Comparison of ENCODE assay signal across 1 cellular context in the genomic region with DNA sequence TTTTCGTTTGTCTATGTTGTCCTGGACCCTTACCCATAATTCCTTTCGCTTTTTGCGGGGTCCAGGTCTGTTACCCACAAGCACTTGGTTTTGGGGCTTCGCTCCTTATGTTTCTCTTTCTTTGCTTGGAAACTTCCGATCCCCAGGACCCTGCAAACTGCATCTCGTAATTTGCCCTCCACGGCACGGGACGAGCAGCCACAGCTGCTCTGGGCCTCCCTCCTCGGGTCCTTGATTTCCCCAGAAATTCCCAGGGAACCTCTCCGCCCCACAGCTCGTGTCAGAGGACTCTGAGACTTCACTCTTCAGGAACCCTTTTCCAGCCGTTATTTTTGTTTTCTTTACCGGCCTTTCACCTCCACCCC.
A peak's percentile ranks its signal among the peaks of the same experiment; 100 is the strongest.
TF ChIP-seq lines count a peak whose summit lies in the region.

No MANE protein-coding gene starts in this region.

TF ChIP-seq in K562, 482 proteins besides CTCF, POLR2A, EP300 and RAD21 (continued from another document):
- TF ChIP-seq, protein P1, sequence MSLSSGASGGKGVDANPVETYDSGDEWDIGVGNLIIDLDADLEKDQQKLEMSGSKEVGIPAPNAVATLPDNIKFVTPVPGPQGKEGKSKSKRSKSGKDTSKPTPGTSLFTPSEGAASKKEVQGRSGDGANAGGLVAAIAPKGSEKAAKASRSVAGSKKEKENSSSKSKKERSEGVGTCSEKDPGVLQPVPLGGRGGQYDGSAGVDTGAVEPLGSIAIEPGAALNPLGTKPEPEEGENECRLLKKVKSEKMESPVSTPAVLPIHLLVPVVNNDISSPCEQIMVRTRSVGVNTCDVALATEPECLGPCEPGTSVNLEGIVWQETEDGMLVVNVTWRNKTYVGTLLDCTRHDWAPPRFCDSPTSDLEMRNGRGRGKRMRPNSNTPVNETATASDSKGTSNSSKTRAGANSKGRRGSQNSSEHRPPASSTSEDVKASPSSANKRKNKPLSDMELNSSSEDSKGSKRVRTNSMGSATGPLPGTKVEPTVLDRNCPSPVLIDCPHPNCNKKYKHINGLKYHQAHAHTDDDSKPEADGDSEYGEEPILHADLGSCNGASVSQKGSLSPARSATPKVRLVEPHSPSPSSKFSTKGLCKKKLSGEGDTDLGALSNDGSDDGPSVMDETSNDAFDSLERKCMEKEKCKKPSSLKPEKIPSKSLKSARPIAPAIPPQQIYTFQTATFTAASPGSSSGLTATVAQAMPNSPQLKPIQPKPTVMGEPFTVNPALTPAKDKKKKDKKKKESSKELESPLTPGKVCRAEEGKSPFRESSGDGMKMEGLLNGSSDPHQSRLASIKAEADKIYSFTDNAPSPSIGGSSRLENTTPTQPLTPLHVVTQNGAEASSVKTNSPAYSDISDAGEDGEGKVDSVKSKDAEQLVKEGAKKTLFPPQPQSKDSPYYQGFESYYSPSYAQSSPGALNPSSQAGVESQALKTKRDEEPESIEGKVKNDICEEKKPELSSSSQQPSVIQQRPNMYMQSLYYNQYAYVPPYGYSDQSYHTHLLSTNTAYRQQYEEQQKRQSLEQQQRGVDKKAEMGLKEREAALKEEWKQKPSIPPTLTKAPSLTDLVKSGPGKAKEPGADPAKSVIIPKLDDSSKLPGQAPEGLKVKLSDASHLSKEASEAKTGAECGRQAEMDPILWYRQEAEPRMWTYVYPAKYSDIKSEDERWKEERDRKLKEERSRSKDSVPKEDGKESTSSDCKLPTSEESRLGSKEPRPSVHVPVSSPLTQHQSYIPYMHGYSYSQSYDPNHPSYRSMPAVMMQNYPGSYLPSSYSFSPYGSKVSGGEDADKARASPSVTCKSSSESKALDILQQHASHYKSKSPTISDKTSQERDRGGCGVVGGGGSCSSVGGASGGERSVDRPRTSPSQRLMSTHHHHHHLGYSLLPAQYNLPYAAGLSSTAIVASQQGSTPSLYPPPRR (CRISPR knock-in tag; IDR thresholded peaks at IDR 0.05; ENCODE audit: borderline replicate concordance): no peak
- TF ChIP-seq SIN3A (IDR thresholded peaks at IDR 0.05; ENCODE audit: borderline replicate concordance in 2 of 2, control insufficient read depth in 1 of 2, low read depth in 2 of 2, low read length in 2 of 2) (0 out of 4 replicates have a peak, but pooled peaks of 1 of the 2 experiments have one; percentile 8), ZNF586 (CRISPR knock-in tag; conservative IDR thresholded peaks at IDR 0.05) (no peak), TBL1XR1 (IDR thresholded peaks at IDR 0.05; ENCODE audit: low read length in 2 of 2) (no peak), PHTF2 (CRISPR knock-in tag; IDR thresholded peaks at IDR 0.05) (no peak), KLF13 (tag; IDR thresholded peaks at IDR 0.05; ENCODE audit: borderline replicate concordance, low read depth) (no peak)
- TF ChIP-seq, protein P2, sequence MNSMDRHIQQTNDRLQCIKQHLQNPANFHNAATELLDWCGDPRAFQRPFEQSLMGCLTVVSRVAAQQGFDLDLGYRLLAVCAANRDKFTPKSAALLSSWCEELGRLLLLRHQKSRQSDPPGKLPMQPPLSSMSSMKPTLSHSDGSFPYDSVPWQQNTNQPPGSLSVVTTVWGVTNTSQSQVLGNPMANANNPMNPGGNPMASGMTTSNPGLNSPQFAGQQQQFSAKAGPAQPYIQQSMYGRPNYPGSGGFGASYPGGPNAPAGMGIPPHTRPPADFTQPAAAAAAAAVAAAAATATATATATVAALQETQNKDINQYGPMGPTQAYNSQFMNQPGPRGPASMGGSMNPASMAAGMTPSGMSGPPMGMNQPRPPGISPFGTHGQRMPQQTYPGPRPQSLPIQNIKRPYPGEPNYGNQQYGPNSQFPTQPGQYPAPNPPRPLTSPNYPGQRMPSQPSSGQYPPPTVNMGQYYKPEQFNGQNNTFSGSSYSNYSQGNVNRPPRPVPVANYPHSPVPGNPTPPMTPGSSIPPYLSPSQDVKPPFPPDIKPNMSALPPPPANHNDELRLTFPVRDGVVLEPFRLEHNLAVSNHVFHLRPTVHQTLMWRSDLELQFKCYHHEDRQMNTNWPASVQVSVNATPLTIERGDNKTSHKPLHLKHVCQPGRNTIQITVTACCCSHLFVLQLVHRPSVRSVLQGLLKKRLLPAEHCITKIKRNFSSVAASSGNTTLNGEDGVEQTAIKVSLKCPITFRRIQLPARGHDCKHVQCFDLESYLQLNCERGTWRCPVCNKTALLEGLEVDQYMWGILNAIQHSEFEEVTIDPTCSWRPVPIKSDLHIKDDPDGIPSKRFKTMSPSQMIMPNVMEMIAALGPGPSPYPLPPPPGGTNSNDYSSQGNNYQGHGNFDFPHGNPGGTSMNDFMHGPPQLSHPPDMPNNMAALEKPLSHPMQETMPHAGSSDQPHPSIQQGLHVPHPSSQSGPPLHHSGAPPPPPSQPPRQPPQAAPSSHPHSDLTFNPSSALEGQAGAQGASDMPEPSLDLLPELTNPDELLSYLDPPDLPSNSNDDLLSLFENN (IDR thresholded peaks at IDR 0.05; ENCODE audit: low read depth in 2 of 2, low read length in 2 of 2): no peak
- TF ChIP-seq, protein P3, sequence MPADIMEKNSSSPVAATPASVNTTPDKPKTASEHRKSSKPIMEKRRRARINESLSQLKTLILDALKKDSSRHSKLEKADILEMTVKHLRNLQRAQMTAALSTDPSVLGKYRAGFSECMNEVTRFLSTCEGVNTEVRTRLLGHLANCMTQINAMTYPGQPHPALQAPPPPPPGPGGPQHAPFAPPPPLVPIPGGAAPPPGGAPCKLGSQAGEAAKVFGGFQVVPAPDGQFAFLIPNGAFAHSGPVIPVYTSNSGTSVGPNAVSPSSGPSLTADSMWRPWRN (IDR thresholded peaks at IDR 0.05; ENCODE audit: low read depth): no peak
